ENCODE assay signal across 22 cellular contexts in the genomic region with DNA sequence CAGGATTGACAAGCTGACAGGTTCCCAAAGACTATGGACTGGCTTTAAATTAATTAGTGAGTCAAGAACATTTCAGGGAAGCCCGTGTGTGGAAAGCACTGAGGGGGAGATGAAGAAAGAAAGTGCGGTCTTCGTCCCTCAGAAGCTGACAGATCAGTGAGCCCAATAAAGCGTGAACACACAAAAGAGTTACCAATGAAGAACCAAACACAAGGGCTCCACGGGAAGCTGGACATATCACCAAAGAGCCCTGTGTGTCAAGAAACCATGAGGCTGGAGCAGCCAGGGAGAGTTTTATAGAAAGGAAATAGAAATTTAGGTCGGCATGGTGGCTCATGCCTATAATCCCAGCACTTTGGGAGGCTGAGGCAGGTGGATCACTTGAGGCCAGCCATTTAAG.
DNase-seq lines count a peak whose midpoint lies in the region; ATAC-seq and TF ChIP-seq lines count a peak whose summit lies in the region.
"Had no signal": no experiment of that assay in that cellular context is flagged by ENCODE, and none has a peak within 500 bp of the region (broad histone marks: within the 10 kb centered on the region; RNA-seq: fewer than 3 reads in every experiment).

No MANE protein-coding gene starts in this region.

- intact Hi-C loops in left ventricle myocardium superior (cut with micrococcal nuclease) (no loop called here), left lung (cut with DNase I) (no loop called here)

- H3K4me1 ChIP-seq in right atrium auricular region (no peaks in the 10 kb centered on the region), left lung (no peaks in the 10 kb centered on the region)
- H3K4me1 ChIP-seq: BE2C, BLaER1 had no signal

- H3K27me3 ChIP-seq in right atrium auricular region (no peaks in the 10 kb centered on the region), left lung (no peaks in the 10 kb centered on the region)
- H3K27me3 ChIP-seq: BE2C, BLaER1 had no signal

- TF ChIP-seq CTCF in right atrium auricular region (IDR thresholded peaks at IDR 0.05) (no peak), left lung (IDR thresholded peaks at IDR 0.05) (no peak)

- no peaks in the 10 kb centered on the region for H3K36me3 ChIP-seq in right atrium auricular region
- H3K36me3 ChIP-seq in left lung, result no peaks in the 10 kb centered on the region
- H3K36me3 ChIP-seq: BE2C, BLaER1 had no signal

- H3K27ac ChIP-seq in right atrium auricular region (no peak overlapping the region), left lung (no peak overlapping the region)
- H3K27ac ChIP-seq: BLaER1 had no signal

- H3K4me3 ChIP-seq in right atrium auricular region (no peak overlapping the region), left lung (no peak overlapping the region)
- H3K4me3 ChIP-seq: BLaER1 had no signal

- H3K9me3 ChIP-seq in right atrium auricular region (peaks cover 0 to 2% of the 10 kb centered on the region in 2 donors), left lung (peaks cover 6 to 11% of the 10 kb centered on the region in 2 donors)
- H3K9me3 ChIP-seq: BE2C had no signal

- peak; percentile 49 for DNase-seq in right atrium auricular region (ENCODE audit: low spot score)
- DNase-seq in left ventricle myocardium superior, result no peak
- DNase-seq in islet precursor cell, result peak; percentile 12
- DNase-seq in retina, result peak; percentile 52
- no peak for DNase-seq in left lung
- DNase-seq: 8988T; ACHN; BE2C; C1 segment of cervical spinal cord; CD4-positive, alpha-beta memory T cell; CD4-positive, CD25-positive, alpha-beta regulatory T cell; CD8-positive, alpha-beta memory T cell; COR-L47; DMS 273 treated with DMSO at 0.1 percent for 48 hours; DMS153; DMS53; DMS79; DND-41; EL; GF-D8 had no signal

- no peak for ATAC-seq in left ventricle myocardium superior
- no peak for ATAC-seq in GM21360 (IDR thresholded peaks at IDR 0.05; ENCODE audit: unreplicated experiment)
- ATAC-seq in left lung, result no peak

Comparison
In these comparisons a context has a peak if more than half of its experiments do, and no peak if none do; other contexts are left out.
1. DNase-seq: peak in right atrium auricular region (single experiment), islet precursor cell (single experiment) and retina (single experiment); none in left ventricle myocardium superior (single experiment) and left lung (0 of 2).